9 cellular contexts compared by ENCODE assay signal in the genomic region with DNA sequence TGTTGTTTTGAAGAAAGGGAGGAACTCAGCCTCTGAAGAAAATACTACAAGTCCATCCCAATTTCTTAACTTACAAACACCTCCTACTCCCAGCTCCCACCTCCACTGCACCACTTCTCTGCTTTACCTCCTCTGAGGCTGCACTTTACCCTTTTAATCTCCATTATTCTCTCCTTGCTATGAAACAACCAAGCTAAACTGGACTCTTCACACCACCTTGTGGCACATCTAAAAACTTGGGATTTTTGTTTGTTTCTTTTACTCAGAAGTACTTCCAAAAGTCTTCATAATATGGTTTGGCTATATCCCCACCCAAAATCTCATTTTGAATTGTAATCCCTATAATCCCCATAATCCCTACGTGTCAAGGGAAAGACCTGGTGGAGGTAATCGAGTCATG.
DNase-seq lines count a peak whose midpoint lies in the region; ATAC-seq and TF ChIP-seq lines count a peak whose summit lies in the region.
"Had no signal": no experiment of that assay in that cellular context is flagged by ENCODE, and none has a peak within 500 bp of the region (broad histone marks: within the 10 kb centered on the region; RNA-seq: fewer than 3 reads in every experiment).

No MANE protein-coding gene starts in this region.

- WGBS in mesendoderm (ENCODE audit: extremely low coverage, insufficient coverage, low lambda C conversion rate) = no CpG with 5 or more reads among the region's 2 CpGs

- no peaks in the 10 kb centered on the region for H3F3A ChIP-seq in Loucy (ENCODE audit: low read depth)

- DNase-seq in EL = peak; percentile 41
- DNase-seq in chondrocyte (ENCODE audit: low spot score) = no peak
- DNase-seq in mesendoderm = peak; percentile 47
- no peak for DNase-seq in epidermal melanocyte (ENCODE audit: insufficient read length, low spot score)
- DNase-seq: retina had no signal

- H3K4me3 ChIP-seq in Loucy (ENCODE audit: low read length, poor library complexity, severe bottlenecking) = no peak overlapping the region
- H3K4me3 ChIP-seq in mesendoderm (ENCODE audit: low read length) = no peak overlapping the region

- no peak overlapping the region for H2BK15ac ChIP-seq in mesendoderm (replicated peaks; ENCODE audit: low read depth)

- no peaks in the 10 kb centered on the region for H3K9me3 ChIP-seq in Loucy (ENCODE audit: insufficient read depth, low read depth, low read length)

- H2AK5ac ChIP-seq in mesendoderm (ENCODE audit: low read length) = no peak overlapping the region

- no peaks in the 10 kb centered on the region for H3K36me3 ChIP-seq in Loucy (ENCODE audit: insufficient read depth, low read length)
- H3K36me3 ChIP-seq in mesendoderm (ENCODE audit: control insufficient read depth, insufficient read depth, low read length) = no peaks in the 10 kb centered on the region

- no peaks in the 10 kb centered on the region for H3K4me1 ChIP-seq in Loucy (ENCODE audit: insufficient read depth, low read length, poor library complexity, severe bottlenecking)
- no peaks in the 10 kb centered on the region for H3K4me1 ChIP-seq in mesendoderm (ENCODE audit: control insufficient read depth, low read depth, low read length)

- no peak overlapping the region for H2BK5ac ChIP-seq in mesendoderm (ENCODE audit: low read length)

- no peaks in the 10 kb centered on the region for H3K9me2 ChIP-seq in Loucy (replicated peaks; ENCODE audit: low read depth, low read length)

- H3K4me1 Mint-ChIP-seq in chondrocyte (ENCODE audit: low read depth) = peaks cover 13% of the 10 kb centered on the region

- no peak overlapping the region for H3K9ac ChIP-seq in Loucy (ENCODE audit: low read depth, low read length, poor library complexity, severe bottlenecking)
- no peak overlapping the region for H3K9ac ChIP-seq in mesendoderm (ENCODE audit: low read length)

- H3K27ac ChIP-seq in mesendoderm (ENCODE audit: low read depth, low read length) = no peak overlapping the region

- no peaks in the 10 kb centered on the region for H3K9me3 Mint-ChIP-seq in chondrocyte (ENCODE audit: low read depth)

- no peak overlapping the region for H4K8ac ChIP-seq in mesendoderm (ENCODE audit: low read depth, low read length)

- H3K27ac Mint-ChIP-seq in chondrocyte (ENCODE audit: unreplicated experiment) = no peak overlapping the region

- no peak overlapping the region for H2BK120ac ChIP-seq in mesendoderm (ENCODE audit: low read depth, low read length)

- no peaks in the 10 kb centered on the region for H3K36me3 Mint-ChIP-seq in chondrocyte (ENCODE audit: low read depth)

- H3K4ac ChIP-seq in mesendoderm (ENCODE audit: low read depth, low read length) = no peak overlapping the region

- TF ChIP-seq CTCF in Loucy (conservative IDR thresholded peaks at IDR 0.05; ENCODE audit: low read length) = peak; percentile 62
- TF ChIP-seq CTCF in chondrocyte (IDR thresholded peaks at IDR 0.05) = peak; percentile 79

- no peaks in the 10 kb centered on the region for H4K20me1 ChIP-seq in Loucy (ENCODE audit: insufficient read depth, low read length, poor library complexity, severe bottlenecking)

- H3K27me3 ChIP-seq in Loucy (ENCODE audit: insufficient read depth, low read length, poor library complexity, severe bottlenecking) = peaks cover 3% of the 10 kb centered on the region
- no peaks in the 10 kb centered on the region for H3K27me3 ChIP-seq in mesendoderm (ENCODE audit: insufficient read depth, low read length, poor library complexity)

- H3K27me3 Mint-ChIP-seq in chondrocyte (ENCODE audit: low read depth) = no peaks in the 10 kb centered on the region

- H3K18ac ChIP-seq in mesendoderm (ENCODE audit: low read length) = no peak overlapping the region

- H3K79me2 ChIP-seq in Loucy (ENCODE audit: insufficient read depth, low read length) (no peaks in the 10 kb centered on the region), mesendoderm (ENCODE audit: control insufficient read depth, insufficient read depth, low read length) (no peaks in the 10 kb centered on the region)

- no peaks in the 10 kb centered on the region for H3K79me1 ChIP-seq in mesendoderm (ENCODE audit: low read length)

- no peak overlapping the region for H3K56ac ChIP-seq in mesendoderm (ENCODE audit: low read length)

- no peak overlapping the region for H2AFZ ChIP-seq in Loucy (ENCODE audit: low read length)

- no peak overlapping the region for H3K4me2 ChIP-seq in Loucy (ENCODE audit: low read depth, low read length, poor library complexity, severe bottlenecking)
- H3K4me2 ChIP-seq in mesendoderm (ENCODE audit: low read length) = no peak overlapping the region

- no peak overlapping the region for H4K5ac ChIP-seq in mesendoderm (ENCODE audit: low read length)

- no peak overlapping the region for H3K4me3 Mint-ChIP-seq in chondrocyte (ENCODE audit: unreplicated experiment)

- ATAC-seq in HG03460 (IDR thresholded peaks at IDR 0.05; ENCODE audit: unreplicated experiment) (no peak), GM19351 (IDR thresholded peaks at IDR 0.05; ENCODE audit: unreplicated experiment) (no peak), GM18907 (IDR thresholded peaks at IDR 0.05; ENCODE audit: unreplicated experiment) (no peak)

- H3K23ac ChIP-seq in mesendoderm (ENCODE audit: low read length) = no peak overlapping the region

Comparison
In these comparisons a context has a peak if more than half of its experiments do, and no peak if none do; other contexts are left out.
1. DNase-seq: peak in EL (single experiment) and mesendoderm (single experiment); none in chondrocyte (single experiment) and epidermal melanocyte (single experiment).